30 cellular contexts compared by ENCODE assay signal in genomic region chr14:69860221-69860620, GRCh38. TPM values are rescaled to one million over a fixed set of nuclear protein-coding genes. Genes with fewer than 3 reads are reported as not detected.
"Had no signal": no experiment of that assay in that cellular context is flagged by ENCODE, and none has a peak within 500 bp of the region (broad histone marks: within the 10 kb centered on the region; RNA-seq: fewer than 3 reads in every experiment).

No MANE protein-coding gene starts in this region.

- DNase-seq: activated CD4-positive, alpha-beta T cell treated with anti-CD3 and anti-CD28 coated beads for 48 hours; activated CD4-positive, alpha-beta T cell treated with anti-CD3 and anti-CD28 coated beads, Interleukin-2, amount 50 U/mL, for 1 hour; activated CD4-positive, alpha-beta T cell treated with anti-CD3 and anti-CD28 coated beads, Interleukin-2, amount 50 U/mL, for 48 hours; activated CD8-positive, alpha-beta memory T cell treated with anti-CD3 and anti-CD28 coated beads, Interleukin-2, amount 50 U/mL, for 48 hours; activated CD8-positive, alpha-beta T cell treated with anti-CD3 and anti-CD28 coated beads for 36 hours; activated effector memory CD4-positive, alpha-beta T cell treated with Interleukin-2 at 50 U/mL for 16 hours; activated gamma-delta T cell treated with Interleukin-2 at 50 U/mL for 16 hours; activated naive CD4-positive, alpha-beta T cell treated with anti-CD3 and anti-CD28 coated beads, Interleukin-2, amount 50 U/mL, for 16 hours; activated naive CD4-positive, alpha-beta T cell treated with Interleukin-2 at 50 U/mL for 16 hours; activated T-cell treated with anti-CD3 and anti-CD28 coated beads for 4 hours; activated T-cell treated with anti-CD3 and anti-CD28 coated beads, Interleukin-2, amount 50 U/mL, for 24 hours; activated T-cell treated with anti-CD3 and anti-CD28 coated beads, Interleukin-2, amount 50 U/mL, for 72 hours; amniotic stem cell; anterior cingulate cortex; brain microvascular endothelial cell; cortex of kidney; dermis blood vessel endothelial cell; effector CD4-positive, alpha-beta T cell; effector memory CD8-positive, alpha-beta T cell; erythroblast; foreskin keratinocyte; gastrocnemius medialis; glutamatergic neuron; heart left ventricle; T-helper 2 cell had no signal

- H3K4me1 Mint-ChIP-seq: activated T-helper 17 cell treated with anti-CD3 and anti-CD28 coated beads, Interleukin-2, amount 50 U/mL, for 72 hours had no signal

- H3K4me3 Mint-ChIP-seq: activated CD8-positive, alpha-beta T cell treated with anti-CD3 and anti-CD28 coated beads for 36 hours; activated naive CD8-positive, alpha-beta T cell; activated T-cell treated with anti-CD3 and anti-CD28 coated beads, Interleukin-2, amount 50 U/mL, for 24 hours; activated T-cell treated with anti-CD3 and anti-CD28 coated beads, Interleukin-2, amount 50 U/mL, for 72 hours; activated T-helper 17 cell treated with anti-CD3 and anti-CD28 coated beads, Interleukin-2, amount 50 U/mL, for 72 hours; effector memory CD8-positive, alpha-beta T cell had no signal

- H3K36me3 Mint-ChIP-seq: activated naive CD8-positive, alpha-beta T cell had no signal

- ATAC-seq: activated CD8-positive, alpha-beta T cell treated with anti-CD3 and anti-CD28 coated beads for 36 hours; activated T-cell treated with anti-CD3 and anti-CD28 coated beads, Interleukin-2, amount 50 U/mL, for 72 hours; activated T-helper 17 cell treated with anti-CD3 and anti-CD28 coated beads, Interleukin-2, amount 50 U/mL, for 72 hours; effector memory CD8-positive, alpha-beta T cell; foreskin keratinocyte; gastrocnemius medialis; heart left ventricle had no signal

- H3K27me3 ChIP-seq: brain microvascular endothelial cell, gastrocnemius medialis had no signal

- H3K9me3 Mint-ChIP-seq: activated CD8-positive, alpha-beta T cell treated with anti-CD3 and anti-CD28 coated beads for 36 hours had no signal

- H3K4me1 ChIP-seq: esophagus muscularis mucosa, foreskin keratinocyte, gastrocnemius medialis, heart left ventricle had no signal

- H3K9me3 ChIP-seq: gastrocnemius medialis had no signal

- H3K4me3 ChIP-seq: esophagus muscularis mucosa, gastrocnemius medialis, heart left ventricle had no signal

- H3K27ac Mint-ChIP-seq: activated CD8-positive, alpha-beta T cell treated with anti-CD3 and anti-CD28 coated beads for 36 hours; activated naive CD8-positive, alpha-beta T cell; activated T-cell treated with anti-CD3 and anti-CD28 coated beads, Interleukin-2, amount 50 U/mL, for 24 hours; activated T-cell treated with anti-CD3 and anti-CD28 coated beads, Interleukin-2, amount 50 U/mL, for 72 hours; activated T-helper 17 cell treated with anti-CD3 and anti-CD28 coated beads, Interleukin-2, amount 50 U/mL, for 72 hours; effector memory CD8-positive, alpha-beta T cell had no signal

- H3K27ac ChIP-seq: brain microvascular endothelial cell, esophagus muscularis mucosa, foreskin keratinocyte, gastrocnemius medialis, heart left ventricle had no signal

- H3K27me3 Mint-ChIP-seq: activated naive CD8-positive, alpha-beta T cell had no signal

- H3K36me3 ChIP-seq: brain microvascular endothelial cell, esophagus muscularis mucosa, gastrocnemius medialis, heart left ventricle had no signal

RNA-seq across cellular contexts. Expression of gene SMOC1, which starts 19.0 kb away (rescaled TPM):
- total RNA-seq: activated CD8-positive, alpha-beta memory T cell treated with anti-CD3 and anti-CD28 coated beads for 36 hours; activated CD8-positive, alpha-beta T cell treated with anti-CD3 and anti-CD28 coated beads for 36 hours; activated T-cell treated with anti-CD3 and anti-CD28 coated beads, Interleukin-2, amount 50 U/mL, for 72 hours; activated T-helper 17 cell treated with anti-CD3 and anti-CD28 coated beads, Interleukin-2, amount 50 U/mL, for 72 hours; T-helper 1 cell treated with Interleukin-12 subunit alpha and Interleukin-12 subunit beta and Interleukin-4 antibody, amounts not matched to agents 30 ng/mL and 1 ng/mL, for 36 hours had no signal
